ENCODE assay signal across 13 cellular contexts in the genomic region with DNA sequence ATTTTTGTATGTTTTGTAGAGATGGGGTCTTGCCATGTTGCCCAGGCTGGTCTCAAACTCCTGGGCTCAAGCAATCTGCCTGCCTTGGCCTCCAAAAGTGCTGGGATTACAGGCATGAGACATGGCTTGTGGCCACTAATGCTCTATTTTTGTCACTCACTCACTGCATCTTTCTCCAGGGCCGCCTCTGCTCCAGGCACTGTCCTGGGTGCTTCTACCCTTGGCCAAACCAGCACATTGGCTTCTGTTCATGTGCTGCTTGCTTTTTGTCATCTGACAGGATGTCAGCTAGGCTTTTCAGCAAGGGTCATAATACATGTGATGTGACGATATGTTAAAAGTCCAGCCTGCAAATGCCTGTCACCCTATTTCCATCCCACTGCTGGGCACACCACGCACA. TPM values are rescaled to one million over a fixed set of nuclear protein-coding genes. Genes with fewer than 3 reads are reported as not detected.
A peak's percentile ranks its signal among the peaks of the same experiment; 100 is the strongest.
DNase-seq lines count a peak whose midpoint lies in the region; ATAC-seq, FAIRE-seq and TF ChIP-seq lines count a peak whose summit lies in the region.
"Had no signal": no experiment of that assay in that cellular context is flagged by ENCODE, and none has a peak within 500 bp of the region (broad histone marks: within the 10 kb centered on the region; RNA-seq: fewer than 3 reads in every experiment).

No MANE protein-coding gene starts in this region.

- H3K9me3 ChIP-seq in left ventricle myocardium inferior (replicated peaks) (no peaks in the 10 kb centered on the region), PC-3 (ENCODE audit: low read length) (no peaks in the 10 kb centered on the region)
- H3K9me3 ChIP-seq: BE2C had no signal

- TF ChIP-seq POLR2A in GM12891 (IDR thresholded peaks at IDR 0.05; ENCODE audit: low read depth, low read length), result no peak

- no peak for ATAC-seq in natural killer cell treated with Interleukin-12 subunit alpha and Interleukin-12 subunit beta and Interleukin-15 and Interleukin-18, amount 100 ng/mL, for 72 hours
- no peak for ATAC-seq in natural killer cell
- no peak for ATAC-seq in activated naive CD8-positive, alpha-beta T cell treated with anti-CD3 and anti-CD28 coated beads, Interleukin-2, amount 10 ng/mL, durations not matched to agents 7 days and 5 days (ENCODE audit: low read depth)
- ATAC-seq in PC-3, result no peak
- ATAC-seq: K562 had no signal

- no peak overlapping the region for H3K9ac ChIP-seq in PC-3 (ENCODE audit: low read length)

- no peak overlapping the region for H2AFZ ChIP-seq in PC-3 (ENCODE audit: low read length)

- H3K27me3 Mint-ChIP-seq in natural killer cell treated with Interleukin-12 subunit alpha and Interleukin-12 subunit beta and Interleukin-15 and Interleukin-18, amount 100 ng/mL, for 72 hours, result no peaks in the 10 kb centered on the region
- H3K27me3 Mint-ChIP-seq in natural killer cell (ENCODE audit: low read depth in 2 of 2), result no peaks in the 10 kb centered on the region
- no peaks in the 10 kb centered on the region for H3K27me3 Mint-ChIP-seq in activated naive CD8-positive, alpha-beta T cell treated with anti-CD3 and anti-CD28 coated beads, Interleukin-2, amount 10 ng/mL, durations not matched to agents 7 days and 5 days
- no peaks in the 10 kb centered on the region for H3K27me3 Mint-ChIP-seq in MCF 10A (ENCODE audit: insufficient read depth, unreplicated experiment)

- H4K20me1 ChIP-seq in PC-3 (ENCODE audit: low read length), result no peaks in the 10 kb centered on the region

- H3K4me3 ChIP-seq in left ventricle myocardium inferior (no peak overlapping the region), PC-3 (ENCODE audit: low read length) (no peak overlapping the region)
- H3K4me3 ChIP-seq: K562 had no signal

- H3K9me3 Mint-ChIP-seq in natural killer cell treated with Interleukin-12 subunit alpha and Interleukin-12 subunit beta and Interleukin-15 and Interleukin-18, amount 100 ng/mL, for 72 hours, result no peaks in the 10 kb centered on the region
- no peaks in the 10 kb centered on the region for H3K9me3 Mint-ChIP-seq in natural killer cell
- no peaks in the 10 kb centered on the region for H3K9me3 Mint-ChIP-seq in activated naive CD8-positive, alpha-beta T cell treated with anti-CD3 and anti-CD28 coated beads, Interleukin-2, amount 10 ng/mL, durations not matched to agents 7 days and 5 days
- H3K9me3 Mint-ChIP-seq in MCF 10A (ENCODE audit: unreplicated experiment), result no peaks in the 10 kb centered on the region

- H3F3A ChIP-seq in PC-3 (ENCODE audit: low read length, unreplicated experiment), result no peaks in the 10 kb centered on the region

- peaks cover 4% of the 10 kb centered on the region for H3K36me3 Mint-ChIP-seq in natural killer cell treated with Interleukin-12 subunit alpha and Interleukin-12 subunit beta and Interleukin-15 and Interleukin-18, amount 100 ng/mL, for 72 hours
- H3K36me3 Mint-ChIP-seq in natural killer cell, result no peaks in the 10 kb centered on the region
- peaks cover 34% of the 10 kb centered on the region for H3K36me3 Mint-ChIP-seq in activated naive CD8-positive, alpha-beta T cell treated with anti-CD3 and anti-CD28 coated beads, Interleukin-2, amount 10 ng/mL, durations not matched to agents 7 days and 5 days
- peaks cover 42% of the 10 kb centered on the region for H3K36me3 Mint-ChIP-seq in MCF 10A (ENCODE audit: insufficient read depth, unreplicated experiment)

- peak overlapping the region in 1 of 2 donors; percentile 56 for H3K27ac Mint-ChIP-seq in natural killer cell treated with Interleukin-12 subunit alpha and Interleukin-12 subunit beta and Interleukin-15 and Interleukin-18, amount 100 ng/mL, for 72 hours
- H3K27ac Mint-ChIP-seq in natural killer cell (no peak overlapping the region), MCF 10A (ENCODE audit: low read depth, unreplicated experiment) (no peak overlapping the region)
- H3K27ac Mint-ChIP-seq in activated naive CD8-positive, alpha-beta T cell treated with anti-CD3 and anti-CD28 coated beads, Interleukin-2, amount 10 ng/mL, durations not matched to agents 7 days and 5 days, result peak overlapping the region; percentile 25

- POLR2A ChIA-PET in activated naive CD8-positive, alpha-beta T cell treated with anti-CD3 and anti-CD28 coated beads, Interleukin-2, amount 10 ng/mL, durations not matched to agents 7 days and 5 days (lab: Charles Lee), result no interaction called here
- POLR2A ChIA-PET in MCF 10A (lab: Yijun Ruan, JAX) (interaction anchor here (0.7 kb wide), 1 partner anchor 125 kb away, joined by 3 read pairs; no protein-coding TSS in a partner anchor), PC-3 (lab: Charles Lee; ENCODE audit: unreplicated experiment) (no interaction called here)

- BruUV-seq in MCF 10A (replicated peaks; lab: Mats Ljungman, UMichigan), result no TSS peak
- no TSS peak for BruUV-seq in PC-3 (replicated peaks; lab: Mats Ljungman, UMichigan)

- no peak for DNase-seq in natural killer cell treated with Interleukin-12 subunit alpha and Interleukin-12 subunit beta and Interleukin-15 and Interleukin-18, amount 100 ng/mL, for 72 hours (ENCODE audit: low spot score)
- DNase-seq in natural killer cell (no peak), left ventricle myocardium inferior (peak; percentile 40), GM12891 (ENCODE audit: insufficient read length, low spot score) (no peak), MCF 10A (ENCODE audit: unreplicated experiment) (no peak), PC-3 (no peak)
- no peak for DNase-seq in activated naive CD8-positive, alpha-beta T cell treated with anti-CD3 and anti-CD28 coated beads, Interleukin-2, amount 10 ng/mL, durations not matched to agents 7 days and 5 days
- DNase-seq: BE2C, NCI-H1048, NCI-H1694, SHP77 had no signal

- TF ChIP-seq CTCF in natural killer cell (IDR thresholded peaks at IDR 0.05) (no peak), left ventricle myocardium inferior (IDR thresholded peaks at IDR 0.05; ENCODE audit: borderline replicate concordance) (no peak), MCF 10A (IDR thresholded peaks at IDR 0.05; ENCODE audit: unreplicated experiment) (no peak), PC-3 (conservative IDR thresholded peaks at IDR 0.05; ENCODE audit: low read depth, low read length) (no peak)

- H3K9me2 ChIP-seq in PC-3 (replicated peaks; ENCODE audit: low read length), result no peaks in the 10 kb centered on the region

- H3K79me2 ChIP-seq in PC-3 (ENCODE audit: low read length), result peaks cover 8% of the 10 kb centered on the region

- no peak overlapping the region for H3K4me2 ChIP-seq in PC-3 (ENCODE audit: low read length)

- peaks cover 40% of the 10 kb centered on the region for H3K4me1 ChIP-seq in left ventricle myocardium inferior
- no peaks in the 10 kb centered on the region; the same call in none of the 2 replicates for H3K4me1 ChIP-seq in PC-3 (ENCODE audit: insufficient read depth, low read length)

- H3K27me3 ChIP-seq in left ventricle myocardium inferior (ENCODE audit: low read depth) (no peaks in the 10 kb centered on the region), PC-3 (ENCODE audit: low read length) (no peaks in the 10 kb centered on the region)
- H3K27me3 ChIP-seq: BE2C had no signal

- peaks cover 12 to 23% of the 10 kb centered on the region in 2 donors for H3K4me1 Mint-ChIP-seq in natural killer cell treated with Interleukin-12 subunit alpha and Interleukin-12 subunit beta and Interleukin-15 and Interleukin-18, amount 100 ng/mL, for 72 hours (ENCODE audit: low read depth in 2 of 2)
- H3K4me1 Mint-ChIP-seq in natural killer cell, result peaks cover 6 to 24% of the 10 kb centered on the region in 2 donors
- H3K4me1 Mint-ChIP-seq in activated naive CD8-positive, alpha-beta T cell treated with anti-CD3 and anti-CD28 coated beads, Interleukin-2, amount 10 ng/mL, durations not matched to agents 7 days and 5 days, result peaks cover 18% of the 10 kb centered on the region
- H3K4me1 Mint-ChIP-seq in MCF 10A (ENCODE audit: insufficient read depth, unreplicated experiment), result no peaks in the 10 kb centered on the region

- CTCF ChIA-PET in MCF 10A (lab: Yijun Ruan, JAX), result interaction anchor here (0.9 kb wide), 1 partner anchor 17 kb away, joined by 3 read pairs; no protein-coding TSS in a partner anchor
- CTCF ChIA-PET in PC-3 (lab: Charles Lee), result no interaction called here

- H3K36me3 ChIP-seq in left ventricle myocardium inferior (peaks cover 43% of the 10 kb centered on the region), PC-3 (ENCODE audit: low read depth, low read length) (no peaks in the 10 kb centered on the region)

- no peak for FAIRE-seq in GM12891 (lab: Jason Lieb, UNC)
- FAIRE-seq: H54, K562 had no signal

- H3K4me3 Mint-ChIP-seq in natural killer cell treated with Interleukin-12 subunit alpha and Interleukin-12 subunit beta and Interleukin-15 and Interleukin-18, amount 100 ng/mL, for 72 hours, result peak overlapping the region; percentile 27
- H3K4me3 Mint-ChIP-seq in natural killer cell (no peak overlapping the region), MCF 10A (ENCODE audit: unreplicated experiment) (no peak overlapping the region)
- no peak overlapping the region for H3K4me3 Mint-ChIP-seq in activated naive CD8-positive, alpha-beta T cell treated with anti-CD3 and anti-CD28 coated beads, Interleukin-2, amount 10 ng/mL, durations not matched to agents 7 days and 5 days

- H3K27ac ChIP-seq in left ventricle myocardium inferior (replicated peaks) (peak overlapping the region; percentile 63), PC-3 (ENCODE audit: low read length) (no peak overlapping the region)

- intact Hi-C loops in natural killer cell (cut with micrococcal nuclease) (no loop called here), left ventricle myocardium inferior (cut with micrococcal nuclease) (no loop called here), MCF 10A (cut with micrococcal nuclease) (loop anchor here (5.0 kb wide), 2 partner anchors 93 to 178 kb away; partner anchors contain the start of gene SPTAN1), PC-3 (cut with micrococcal nuclease) (no loop called here)

RNA-seq across cellular contexts. Expression of gene ODF2, which starts 3.2 kb away (rescaled TPM):
- total RNA-seq in natural killer cell treated with Interleukin-12 subunit alpha and Interleukin-12 subunit beta and Interleukin-15 and Interleukin-18, amount 100 ng/mL, for 72 hours, result 10 to 100 TPM; 55.4 to 95.2 TPM
- total RNA-seq in natural killer cell, result 10 to 100 TPM; 36.4 to 44.4 (median 37.5) TPM
- 10 to 100 TPM; 64.9 to 65.0 TPM for total RNA-seq in activated naive CD8-positive, alpha-beta T cell treated with anti-CD3 and anti-CD28 coated beads, Interleukin-2, amount 10 ng/mL, durations not matched to agents 7 days and 5 days
- 16.7 TPM for total RNA-seq in left ventricle myocardium inferior
- 27.2 TPM for polyA plus RNA-seq in GM12891 (2012; ENCODE audit: low read depth, missing spikeins)
- total RNA-seq in MCF 10A (2022), result 34.4 and 37.3 TPM in 2 replicates
- 31.2 and 35.0 TPM in 2 replicates for total RNA-seq in PC-3 (2014; rRNA removed)

RNA-seq across cellular contexts. Expression of gene CERCAM, which starts 38.4 kb away (rescaled TPM):
- total RNA-seq in natural killer cell treated with Interleukin-12 subunit alpha and Interleukin-12 subunit beta and Interleukin-15 and Interleukin-18, amount 100 ng/mL, for 72 hours, result 1 to 10 TPM; 7.4 TPM
- 10 to 100 TPM; 11.5 to 29.6 (median 24.2) TPM for total RNA-seq in natural killer cell
- total RNA-seq in activated naive CD8-positive, alpha-beta T cell treated with anti-CD3 and anti-CD28 coated beads, Interleukin-2, amount 10 ng/mL, durations not matched to agents 7 days and 5 days, result 1 to 10 TPM; 3.5 to 3.7 TPM
- total RNA-seq in left ventricle myocardium inferior, result 8.5 TPM
- 3.7 TPM for polyA plus RNA-seq in GM12891 (2012; ENCODE audit: low read depth, missing spikeins)
- total RNA-seq in MCF 10A (2022), result 2.3 and 4.1 TPM in 2 replicates
- 19.1 and 23.1 TPM in 2 replicates for total RNA-seq in PC-3 (2014; rRNA removed)

RNA-seq across cellular contexts. Expression of gene GLE1, which starts 45.5 kb away (rescaled TPM):
- 10 to 100 TPM; 40.6 to 41.9 TPM for total RNA-seq in natural killer cell treated with Interleukin-12 subunit alpha and Interleukin-12 subunit beta and Interleukin-15 and Interleukin-18, amount 100 ng/mL, for 72 hours
- total RNA-seq in natural killer cell, result 10 to 100 TPM; 21.2 to 33.3 (median 23.3) TPM
- total RNA-seq in activated naive CD8-positive, alpha-beta T cell treated with anti-CD3 and anti-CD28 coated beads, Interleukin-2, amount 10 ng/mL, durations not matched to agents 7 days and 5 days, result 10 to 100 TPM; 39.3 to 41.6 TPM
- total RNA-seq in left ventricle myocardium inferior, result 18.8 TPM
- 22.4 TPM for polyA plus RNA-seq in GM12891 (2012; ENCODE audit: low read depth, missing spikeins)
- 34.1 TPM in 2 replicates for total RNA-seq in MCF 10A (2022)
- 27.0 and 39.0 TPM in 2 replicates for total RNA-seq in PC-3 (2014; rRNA removed)
